Comparison of ENCODE assay signal across 4 cellular contexts in the genomic region with DNA sequence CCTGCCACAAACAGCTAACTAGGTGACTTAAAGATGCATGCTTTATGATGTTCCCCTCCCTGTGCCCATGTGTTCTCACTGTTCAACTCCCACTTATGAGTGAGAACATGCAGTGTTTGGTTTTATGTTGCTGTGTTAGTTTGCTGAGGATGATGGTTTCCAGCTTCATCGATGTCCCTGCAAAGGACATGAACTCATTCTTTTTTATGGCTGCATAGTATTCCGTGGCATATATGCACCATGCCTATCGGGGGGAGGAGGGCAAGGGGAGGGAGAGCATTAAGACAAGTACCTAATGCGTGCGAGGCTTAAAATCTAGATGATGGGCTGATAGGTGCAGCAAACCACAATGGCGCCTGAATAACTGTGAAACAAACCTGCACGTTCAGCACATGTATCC.
A peak's percentile ranks its signal among the peaks of the same experiment; 100 is the strongest.
DNase-seq lines count a peak whose midpoint lies in the region; ATAC-seq, FAIRE-seq and TF ChIP-seq lines count a peak whose summit lies in the region.
"Not testable (repeated sequence)": the region's sequence is repeated elsewhere in the genome, so short reads cannot be mapped to it uniquely, and the experiment has no call there.

No MANE protein-coding gene starts in this region.

- H3K9me1 ChIP-seq in K562 (ENCODE audit: control insufficient read depth, insufficient read depth, low read length), result not testable (repeated sequence)

- not testable (repeated sequence) for FAIRE-seq in K562 (lab: Jason Lieb, UNC)

- H2AFZ ChIP-seq in K562 (ENCODE audit: low read depth, low read length), result not testable (repeated sequence)

- not testable (repeated sequence) for TF ChIP-seq POLR2A in K562 (conservative IDR thresholded peaks at IDR 0.05)

- not testable (repeated sequence) for H3K9ac ChIP-seq in K562 (ENCODE audit: insufficient read depth in 1 of 2, low read depth in 2 of 2, low read length in 2 of 2)

- H3K4me3 Mint-ChIP-seq in progenitor cell of endocrine pancreas (ENCODE audit: low read depth), result not testable (repeated sequence)

- H3K4me2 ChIP-seq in K562 (ENCODE audit: insufficient read depth, low read length), result not testable (repeated sequence)

- not testable (repeated sequence) for H3K27me3 ChIP-seq in K562 (ENCODE audit: control insufficient read depth in 2 of 2, insufficient read depth in 2 of 2, low read length in 2 of 2)

- WGBS in K562 (ENCODE audit: insufficient coverage, low coverage, missing lambda C conversion rate), result 34% methylated on average over 7 of the region's 7 CpGs

- CTCF ChIA-PET in HEK293 (lab: Yijun Ruan, JAX), result interaction anchor here (1.0 to 1.5 kb wide), 4 partner anchors 10 to 560 kb away, joined by 3 read pairs; no protein-coding TSS in a partner anchor
- CTCF ChIA-PET in K562 (lab: Yijun Ruan, JAX; ENCODE audit: low intra/inter-chr PET ratio), result not testable (repeated sequence)

- POLR2A ChIA-PET in HEK293 (lab: Yijun Ruan, JAX), result not testable (repeated sequence)
- POLR2A ChIA-PET in K562 (lab: Yijun Ruan, JAX), result interaction anchor here (0.6 to 1.0 kb wide), 2 partner anchors 9 to 733 kb away, joined by 3 read pairs; no protein-coding TSS in a partner anchor

- not testable (repeated sequence) for H3K9me3 ChIP-seq in HEK293 (ENCODE audit: control insufficient read depth, insufficient read depth, low read depth, low read length); K562 (replicated peaks; ENCODE audit: control insufficient read depth, insufficient read depth, low read depth, low read length)

- H3K79me2 ChIP-seq in K562 (ENCODE audit: control insufficient read depth, insufficient read depth, low read length), result not testable (repeated sequence)

- not testable (repeated sequence) for H3K36me3 ChIP-seq in HEK293 (ENCODE audit: control insufficient read depth in 2 of 2, insufficient read depth in 1 of 2, low read length in 2 of 2); K562 (ENCODE audit: control insufficient read depth, insufficient read depth, low read length)

- H3K4me3 ChIP-seq in HEK293 (ENCODE audit: low read depth, low read length); Jurkat, Clone E6-1 (ENCODE audit: low read length); K562: not testable (repeated sequence)

- H3K4me1 ChIP-seq in HEK293 (ENCODE audit: control insufficient read depth, insufficient read depth, low read length); K562 (replicated peaks in 1 of 2; ENCODE audit: control insufficient read depth in 2 of 2, insufficient read depth in 2 of 2, low read length in 2 of 2): not testable (repeated sequence)

- H3K36me3 Mint-ChIP-seq in progenitor cell of endocrine pancreas (ENCODE audit: insufficient read depth), result not testable (repeated sequence)

- H3K9me3 Mint-ChIP-seq in progenitor cell of endocrine pancreas (ENCODE audit: low read depth), result not testable (repeated sequence)

- not testable (repeated sequence) for ATAC-seq in K562

- not testable (repeated sequence) for H3K4me1 Mint-ChIP-seq in progenitor cell of endocrine pancreas (ENCODE audit: low read depth)

- H3K27ac Mint-ChIP-seq in progenitor cell of endocrine pancreas, result peak overlapping the region; percentile 8

- H3K27ac ChIP-seq in HEK293 (ENCODE audit: extremely low read depth, low read depth, low read length); K562 (ENCODE audit: extremely low read depth, low read depth, low read length): not testable (repeated sequence)

- TF ChIP-seq EP300 in K562 (IDR thresholded peaks at IDR 0.05; ENCODE audit: low read length), result not testable (repeated sequence)

- not testable (repeated sequence) for H3K27me3 Mint-ChIP-seq in progenitor cell of endocrine pancreas

- intact Hi-C loops in K562 (cut with micrococcal nuclease), result not testable (repeated sequence)

- BruUV-seq in K562 (replicated peaks; lab: Mats Ljungman, UMichigan), result not testable (repeated sequence)

- in situ Hi-C loops in K562 (cut with MboI), result not testable (repeated sequence)

- peak; percentile 10 for DNase-seq in Jurkat, Clone E6-1 (ENCODE audit: low read depth, low spot score)
- DNase-seq in K562 (ENCODE audit: extremely low read depth in 1 of 4, low spot score in 3 of 4); progenitor cell of endocrine pancreas (ENCODE audit: low spot score, unreplicated experiment): not testable (repeated sequence)

- H4K20me1 ChIP-seq in K562 (replicated peaks; ENCODE audit: control insufficient read depth, insufficient read depth, low read length), result not testable (repeated sequence)

- TF ChIP-seq RAD21 in K562 (CRISPR knock-in tag; conservative IDR thresholded peaks at IDR 0.05 in 1 of 2, IDR thresholded peaks at IDR 0.05 in 1 of 2), result not testable (repeated sequence)

- TF ChIP-seq CTCF in HEK293 (tag by site-specific recombination; IDR thresholded peaks at IDR 0.05); K562 (IDR thresholded peaks at IDR 0.05 in 2 of 3, conservative IDR thresholded peaks at IDR 0.05 in 1 of 3; ENCODE audit: insufficient read depth in 2 of 3, low read depth in 1 of 3, low read length in 3 of 3); progenitor cell of endocrine pancreas (IDR thresholded peaks at IDR 0.05; ENCODE audit: unreplicated experiment): not testable (repeated sequence)

TF ChIP-seq in HEK293, 187 proteins besides CTCF, POLR2A, EP300 and RAD21:
- TF ChIP-seq ZNF146 (tag by site-specific recombination; IDR thresholded peaks at IDR 0.05), result peak; percentile 64; the same call in 1 of the 2 replicates

TF ChIP-seq in K562, 482 proteins besides CTCF, POLR2A, EP300 and RAD21:
- TF ChIP-seq ZNF146 (CRISPR knock-in tag; IDR thresholded peaks at IDR 0.05; ENCODE audit: unreplicated experiment), result peak; percentile 74
